ENCODE assay signal across 8 cellular contexts in the genomic region with DNA sequence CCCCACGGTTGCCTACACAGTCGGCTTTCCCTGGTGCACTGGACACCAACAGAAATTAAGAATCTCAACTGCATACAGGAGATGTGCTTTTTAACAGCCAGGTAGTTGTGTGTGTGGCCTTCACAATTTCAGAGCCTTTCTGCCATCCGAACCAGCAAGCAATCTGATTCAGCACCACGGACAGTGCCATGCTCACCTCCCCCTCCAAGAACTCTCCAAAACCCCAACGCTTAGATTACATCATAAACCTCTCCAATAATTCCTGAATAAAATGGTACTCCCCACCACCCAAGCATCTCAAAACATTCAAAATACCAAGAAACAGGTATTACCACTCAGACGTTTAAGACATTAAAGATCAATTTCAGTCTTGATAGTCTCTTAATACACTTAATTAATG. TPM values are rescaled to one million over a fixed set of nuclear protein-coding genes. Genes with fewer than 3 reads are reported as not detected.
A peak's percentile ranks its signal among the peaks of the same experiment; 100 is the strongest.
DNase-seq lines count a peak whose midpoint lies in the region; ATAC-seq, FAIRE-seq and TF ChIP-seq lines count a peak whose summit lies in the region.

No MANE protein-coding gene starts in this region.

- no peak for ATAC-seq in HG02588 (IDR thresholded peaks at IDR 0.05; ENCODE audit: unreplicated experiment)
- ATAC-seq in GM18520 (IDR thresholded peaks at IDR 0.05; ENCODE audit: unreplicated experiment): no peak

- no peak for TF ChIP-seq POLR2A in erythroblast (IDR thresholded peaks at IDR 0.05; ENCODE audit: low read length)
- no peak for TF ChIP-seq POLR2A in H54 (IDR thresholded peaks at IDR 0.05; ENCODE audit: low read depth, low read length)

- DNase-seq in HuH-7 (ENCODE audit: low spot score) (peak; percentile 38), erythroblast (lab: John Stamatoyannopoulos, UW) (peak; percentile 59 to 71), pulmonary artery endothelial cell (ENCODE audit: low read depth, low spot score) (peak; percentile 17), H54 (ENCODE audit: insufficient read length, low spot score) (no peak), SHP77 treated with DMSO at 0.1 percent for 48 hours (lab: John Stamatoyannopoulos, UW) (no peak)
- DNase-seq in activated CD4-positive, alpha-beta T cell treated with anti-CD3 and anti-CD28 coated beads for 4 hours: peak; percentile 35 to 53

- no peak for FAIRE-seq in H54 (lab: Jason Lieb, UNC)

RNA-seq across cellular contexts. Expression of a gene that starts 31.8 kb away (rescaled TPM):
- 70.2 and 73.2 TPM in 2 replicates for total RNA-seq in pulmonary artery endothelial cell

RNA-seq across cellular contexts. Expression of a gene that starts 49.7 kb away (rescaled TPM):
- not detected in 2 replicates for total RNA-seq in pulmonary artery endothelial cell

Comparison
In these comparisons a context has a peak if more than half of its experiments do, and no peak if none do; other contexts are left out.
1. DNase-seq: peak in HuH-7 (single experiment), activated CD4-positive, alpha-beta T cell treated with anti-CD3 and anti-CD28 coated beads for 4 hours (2 of 2), erythroblast (2 of 2) and pulmonary artery endothelial cell (single experiment); none in H54 (single experiment) and SHP77 treated with DMSO at 0.1 percent for 48 hours (single experiment).